In the genomic region with DNA sequence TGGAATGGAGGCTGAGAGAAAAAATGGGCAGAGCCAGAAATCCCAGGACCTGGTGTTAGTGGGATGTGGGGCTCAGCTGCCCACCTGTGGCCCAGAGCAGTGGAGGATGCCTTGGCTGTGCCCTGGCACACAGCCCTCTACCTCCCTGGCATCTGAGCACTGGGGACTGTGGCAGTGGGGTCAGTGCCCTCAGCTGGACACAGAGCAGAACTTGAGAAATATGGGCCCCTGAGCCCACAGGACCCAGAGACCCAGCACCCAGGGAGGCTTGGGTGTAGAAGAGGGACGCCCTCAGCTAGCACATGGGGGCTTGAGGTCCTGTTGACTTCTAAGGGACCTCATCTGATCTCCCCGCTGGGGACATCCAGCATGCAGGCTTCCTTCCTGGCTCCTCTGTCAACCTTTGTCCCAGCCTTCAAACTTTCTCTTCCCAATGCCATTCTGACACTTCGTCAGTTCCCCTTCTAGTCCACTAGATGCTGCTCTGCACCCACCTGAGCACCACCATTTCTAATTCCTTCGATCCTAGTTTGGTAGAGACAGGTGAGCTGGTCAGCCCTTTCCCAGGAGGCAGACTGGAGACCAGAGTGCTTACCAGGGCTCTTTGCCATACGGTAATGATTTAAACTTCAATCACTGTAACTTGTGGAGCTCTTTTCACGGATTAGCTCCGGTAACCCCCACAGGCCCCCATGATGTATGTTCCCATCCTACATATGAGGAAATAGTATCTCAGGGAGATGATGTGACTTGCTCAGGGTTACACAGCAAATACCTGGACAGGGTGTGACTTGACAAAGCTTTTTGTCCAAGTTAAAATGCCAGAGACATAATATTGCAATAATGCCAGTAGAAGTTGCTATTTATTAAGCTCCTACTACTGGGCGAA, we compare ENCODE assay signal across 8 cellular contexts.
DNase-seq lines count a peak whose midpoint lies in the region; ATAC-seq and TF ChIP-seq lines count a peak whose summit lies in the region.

No MANE protein-coding gene starts in this region.

- peaks cover 0 to 43% of the 10 kb centered on the region in 2 donors for H3K27me3 ChIP-seq in left lung

- in situ Hi-C loops in astrocyte of the cerebellum (cut with HindIII; ENCODE audit: low sequenced_read_pairs) = no loop called here

- H3K9me3 ChIP-seq in left lung = no peaks in the 10 kb centered on the region

- H3K4me3 ChIP-seq in astrocyte of the cerebellum (ENCODE audit: low read depth, low read length) (no peak overlapping the region), left lung (no peak overlapping the region)

- ATAC-seq in left lung = peak; percentile 30
- no peak for ATAC-seq in HG03469 (IDR thresholded peaks at IDR 0.05; ENCODE audit: unreplicated experiment)
- ATAC-seq in GM18517 (IDR thresholded peaks at IDR 0.05; ENCODE audit: unreplicated experiment) = no peak

- no peak overlapping the region for H3K27ac ChIP-seq in left lung

- no peaks in the 10 kb centered on the region for H3K4me1 ChIP-seq in left lung

- DNase-seq in NCI-H1694 treated with DMSO at 0.1 percent for 48 hours (lab: John Stamatoyannopoulos, UW) = peak; percentile 15
- DNase-seq in NCI-H1694 (lab: John Stamatoyannopoulos, UW) = no peak
- DNase-seq in NCI-H1105 treated with DMSO at 0.1 percent for 48 hours (lab: John Stamatoyannopoulos, UW) = peak; percentile 71
- no peak for DNase-seq in astrocyte of the cerebellum (ENCODE audit: low read depth)
- no peak for DNase-seq in left lung
- no peak for DNase-seq in activated CD4-positive, alpha-beta T cell treated with anti-CD3 and anti-CD28 coated beads, Interleukin-2, amount 50 U/mL, for 4 hours

- intact Hi-C loops in left lung (cut with DNase I) = no loop called here

- TF ChIP-seq CTCF in astrocyte of the cerebellum (IDR thresholded peaks at IDR 0.05; ENCODE audit: low read depth, low read length, missing control alignments) (peak; percentile 76), left lung (IDR thresholded peaks at IDR 0.05) (peak in 1 of 2 donors; percentile 38)

- H3K36me3 ChIP-seq in left lung = no peaks in the 10 kb centered on the region

Comparison
In these comparisons a context has a peak if more than half of its experiments do, and no peak if none do; other contexts are left out.
1. DNase-seq: peak in NCI-H1694 treated with DMSO at 0.1 percent for 48 hours (single experiment) and NCI-H1105 treated with DMSO at 0.1 percent for 48 hours (single experiment); none in NCI-H1694 (single experiment), astrocyte of the cerebellum (single experiment), left lung (0 of 2) and activated CD4-positive, alpha-beta T cell treated with anti-CD3 and anti-CD28 coated beads, Interleukin-2, amount 50 U/mL, for 4 hours (0 of 2).